Comparison of ENCODE assay signal across 11 cellular contexts in the genomic region with DNA sequence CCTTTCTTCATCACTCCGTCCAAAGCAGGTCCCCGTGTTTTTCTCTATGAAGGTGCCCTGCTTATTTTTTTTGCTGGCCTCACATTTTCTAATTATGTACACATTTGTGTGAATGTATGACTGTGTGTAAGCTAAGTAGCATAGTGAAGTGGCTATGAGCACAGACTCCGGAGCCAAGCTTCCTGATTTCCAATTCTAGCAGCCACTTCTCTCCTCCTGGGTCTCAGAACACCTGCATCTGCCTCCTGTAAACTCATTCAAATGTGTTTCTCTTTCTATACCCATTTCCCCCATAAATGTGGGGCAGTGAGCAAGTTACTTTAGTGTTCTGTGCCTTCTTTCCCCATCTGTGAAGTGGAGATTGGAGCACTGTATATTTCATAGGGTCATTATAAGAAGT. TPM values are rescaled to one million over a fixed set of nuclear protein-coding genes. Genes with fewer than 3 reads are reported as not detected.
A peak's percentile ranks its signal among the peaks of the same experiment; 100 is the strongest.
DNase-seq lines count a peak whose midpoint lies in the region; ATAC-seq, FAIRE-seq and TF ChIP-seq lines count a peak whose summit lies in the region.
"Had no signal": no experiment of that assay in that cellular context is flagged by ENCODE, and none has a peak within 500 bp of the region (broad histone marks: within the 10 kb centered on the region; RNA-seq: fewer than 3 reads in every experiment).

No MANE protein-coding gene starts in this region.

- H3K36me3 ChIP-seq in vagina: no peaks in the 10 kb centered on the region
- H3K36me3 ChIP-seq: adrenal gland, MG63 had no signal

- ATAC-seq in HG02759 (IDR thresholded peaks at IDR 0.05; ENCODE audit: unreplicated experiment): peak; percentile 32

- no peaks in the 10 kb centered on the region for H3K27me3 ChIP-seq in vagina
- H3K27me3 ChIP-seq: adrenal gland, MG63 had no signal

- peak overlapping the region; percentile 97 for H3K27ac Mint-ChIP-seq in activated T-helper 2 cell treated with anti-CD3 and anti-CD28 coated beads, Interferon-gamma antibody, Interleukin-2, Interleukin-4, amounts not matched to agents 10 μg/mL and 5 μg/mL and 100 μg/mL, durations not matched to agents 14 hours and 24 hours and 36 hours

- H3K27ac ChIP-seq in skin epidermis (peak overlapping the region in 13 of 21 experiments; percentile 0 to 89 (median 49)), vagina (no peak overlapping the region)
- H3K27ac ChIP-seq: adrenal gland had no signal

- H3K4me1 Mint-ChIP-seq in activated T-helper 2 cell treated with anti-CD3 and anti-CD28 coated beads, Interferon-gamma antibody, Interleukin-2, Interleukin-4, amounts not matched to agents 10 μg/mL and 5 μg/mL and 100 μg/mL, durations not matched to agents 14 hours and 24 hours and 36 hours (ENCODE audit: low read depth): peaks cover 65% of the 10 kb centered on the region

- peak overlapping the region; percentile 85 for H3K4me3 Mint-ChIP-seq in activated T-helper 2 cell treated with anti-CD3 and anti-CD28 coated beads, Interferon-gamma antibody, Interleukin-2, Interleukin-4, amounts not matched to agents 10 μg/mL and 5 μg/mL and 100 μg/mL, durations not matched to agents 14 hours and 24 hours and 36 hours (ENCODE audit: low read depth)
- H3K4me3 Mint-ChIP-seq: neural crest cell had no signal

- no peaks in the 10 kb centered on the region for H3K27me3 Mint-ChIP-seq in activated T-helper 2 cell treated with anti-CD3 and anti-CD28 coated beads, Interferon-gamma antibody, Interleukin-2, Interleukin-4, amounts not matched to agents 10 μg/mL and 5 μg/mL and 100 μg/mL, durations not matched to agents 14 hours and 24 hours and 36 hours (ENCODE audit: low read depth)

- no peak for TF ChIP-seq POLR2A in GM12891 (IDR thresholded peaks at IDR 0.05; ENCODE audit: low read depth, low read length)
- TF ChIP-seq POLR2A in vagina (IDR thresholded peaks at IDR 0.05): no peak

- no peaks in the 10 kb centered on the region for H3K9me3 ChIP-seq in vagina
- H3K9me3 ChIP-seq: adrenal gland, MG63 had no signal

- no peak for TF ChIP-seq CTCF in vagina (IDR thresholded peaks at IDR 0.05)

- H3K4me3 ChIP-seq in skin epidermis (peak overlapping the region in 4 of 7 experiments; percentile 1 to 31 (median 17)), vagina (peak overlapping the region in 1 of 2 donors; percentile 9)
- H3K4me3 ChIP-seq: adrenal gland, MG63 had no signal

- H3K4me1 ChIP-seq in vagina: no peaks in the 10 kb centered on the region

- H3K36me3 Mint-ChIP-seq in activated T-helper 2 cell treated with anti-CD3 and anti-CD28 coated beads, Interferon-gamma antibody, Interleukin-2, Interleukin-4, amounts not matched to agents 10 μg/mL and 5 μg/mL and 100 μg/mL, durations not matched to agents 14 hours and 24 hours and 36 hours (ENCODE audit: low read depth): peaks cover 41% of the 10 kb centered on the region

- intact Hi-C loops in activated T-helper 2 cell treated with anti-CD3 and anti-CD28 coated beads, Interferon-gamma antibody, Interleukin-2, Interleukin-4, amounts not matched to agents 10 μg/mL and 5 μg/mL and 100 μg/mL, durations not matched to agents 14 hours and 24 hours and 36 hours (cut with micrococcal nuclease): loop anchor here (1.0 to 5.0 kb wide), 7 partner anchors 19 to 151 kb away; no protein-coding TSS in a partner anchor
- intact Hi-C loops in vagina (cut with DNase I): no loop called here

- peak; percentile 93 for FAIRE-seq in GM12891 (lab: Jason Lieb, UNC)

- peaks cover 37% of the 10 kb centered on the region for H3K9me3 Mint-ChIP-seq in activated T-helper 2 cell treated with anti-CD3 and anti-CD28 coated beads, Interferon-gamma antibody, Interleukin-2, Interleukin-4, amounts not matched to agents 10 μg/mL and 5 μg/mL and 100 μg/mL, durations not matched to agents 14 hours and 24 hours and 36 hours

- DNase-seq in GM12891 (ENCODE audit: insufficient read length, low spot score) (no peak), vagina (ENCODE audit: extremely low spot score in 2 of 2) (no peak), SKM-1 treated with dmso at 0.1 percent for 144 hours (lab: John Stamatoyannopoulos, UW; ENCODE audit: unreplicated experiment) (no peak)
- no peak for DNase-seq in activated T-helper 2 cell treated with anti-CD3 and anti-CD28 coated beads, Interferon-gamma antibody, Interleukin-2, Interleukin-4, amounts not matched to agents 10 μg/mL and 5 μg/mL and 100 μg/mL, durations not matched to agents 14 hours and 24 hours and 36 hours (ENCODE audit: low spot score)
- no peak for DNase-seq in stimulated activated CD4-positive, alpha-beta T cell treated with anti-CD3 and anti-CD28 coated beads, Interleukin-12 subunit alpha, Interleukin-12 subunit beta, amount 100 ng/mL, for 4 hours
- DNase-seq: adrenal gland, MG63 had no signal

TF ChIP-seq in GM12891, 5 proteins besides CTCF, POLR2A, EP300 and RAD21:
- no peak for TF ChIP-seq TAF1 (IDR thresholded peaks at IDR 0.05; ENCODE audit: low read depth, low read length)
- no peak for TF ChIP-seq POLR2AphosphoS5 (IDR thresholded peaks at IDR 0.05; ENCODE audit: low read depth, low read length)
- no peak for TF ChIP-seq SPI1 (IDR thresholded peaks at IDR 0.05; ENCODE audit: low read depth, low read length)
- no peak for TF ChIP-seq POU2F2 (IDR thresholded peaks at IDR 0.05; ENCODE audit: low read depth, low read length)

RNA-seq across cellular contexts. Expression of gene SLAMF6, which starts 2.1 kb away (rescaled TPM):
- 36.4 TPM for polyA plus RNA-seq in GM12891 (2012; ENCODE audit: low read depth, missing spikeins)
- 11.8 and 13.0 TPM in 2 replicates for total RNA-seq in activated T-helper 2 cell treated with anti-CD3 and anti-CD28 coated beads, Interferon-gamma antibody, Interleukin-2, Interleukin-4, amounts not matched to agents 10 μg/mL and 5 μg/mL and 100 μg/mL, durations not matched to agents 14 hours and 24 hours and 36 hours
- 8.6 TPM for total RNA-seq in vagina
- total RNA-seq: G401, neural crest cell had no signal

RNA-seq across cellular contexts. Expression of gene CD84, which starts 58.3 kb away (rescaled TPM):
- polyA plus RNA-seq in GM12891 (2012; ENCODE audit: low read depth, missing spikeins): 14.9 TPM
- total RNA-seq in activated T-helper 2 cell treated with anti-CD3 and anti-CD28 coated beads, Interferon-gamma antibody, Interleukin-2, Interleukin-4, amounts not matched to agents 10 μg/mL and 5 μg/mL and 100 μg/mL, durations not matched to agents 14 hours and 24 hours and 36 hours: 14.1 and 14.9 TPM in 2 replicates
- total RNA-seq in vagina: 8.1 TPM
- total RNA-seq: G401, neural crest cell had no signal
